ENCODE assay signal across 8 cellular contexts in genomic region chr15:78761475-78761874, GRCh38. TPM values are rescaled to one million over a fixed set of nuclear protein-coding genes. Genes with fewer than 3 reads are reported as not detected.
DNase-seq lines count a peak whose midpoint lies in the region; ATAC-seq and TF ChIP-seq lines count a peak whose summit lies in the region.
"Not testable (repeated sequence)": the region's sequence is repeated elsewhere in the genome, so short reads cannot be mapped to it uniquely, and the experiment has no call there.

No MANE protein-coding gene starts in this region.

- H3K9me3 ChIP-seq in CD4-positive, alpha-beta memory T cell (ENCODE audit: control insufficient read depth in 1 of 2, low read length in 2 of 2); adrenal gland (replicated peaks in 1 of 3): not testable (repeated sequence)

- not testable (repeated sequence) for TF ChIP-seq CTCF in activated CD8-positive, alpha-beta T cell treated with anti-CD3 and anti-CD28 coated beads for 36 hours (IDR thresholded peaks at IDR 0.05); adrenal gland (IDR thresholded peaks at IDR 0.05)

- peak; percentile 32 for ATAC-seq in HG03066 (IDR thresholded peaks at IDR 0.05; ENCODE audit: low read depth, unreplicated experiment)
- peak; percentile 86 for ATAC-seq in activated CD8-positive, alpha-beta T cell treated with anti-CD3 and anti-CD28 coated beads for 36 hours

- peak overlapping the region; percentile 32 to 74 (median 59) for H3K4me3 Mint-ChIP-seq in CD4-positive, alpha-beta memory T cell
- peak overlapping the region; percentile 19 for H3K4me3 Mint-ChIP-seq in activated CD8-positive, alpha-beta T cell treated with anti-CD3 and anti-CD28 coated beads for 36 hours

- TF ChIP-seq POLR2A in adrenal gland (IDR thresholded peaks at IDR 0.05), result not testable (repeated sequence)

- intact Hi-C loops in CD4-positive, alpha-beta memory T cell (cut with micrococcal nuclease), result not testable (repeated sequence)
- intact Hi-C loops in activated CD8-positive, alpha-beta T cell treated with anti-CD3 and anti-CD28 coated beads for 36 hours (cut with micrococcal nuclease), result loop anchor here (10.0 kb wide), 1 partner anchor 53 kb away; the partner anchor contains the start of gene ADAMTS7
- intact Hi-C loops in adrenal gland (cut with DNase I), result loop anchor here in 1 of 2 donors (10.0 kb wide), 1 partner anchor 53 kb away; the partner anchor contains the start of gene ADAMTS7

- not testable (repeated sequence) for H3K36me3 ChIP-seq in CD4-positive, alpha-beta memory T cell (ENCODE audit: insufficient read depth, low read length); adrenal gland (replicated peaks in 1 of 2)

- WGBS in adrenal gland, 4 donors, result 68 to 85% (median 81%) methylated on average over 5 to 9 of the region's 9 CpGs

- POLR2A ChIA-PET in CD4-positive, alpha-beta memory T cell (lab: Charles Lee; ENCODE audit: partially characterized antibody), result interaction anchor here (1.1 to 1.8 kb wide), 5 partner anchors 112 to 497 kb away, joined by 3 to 9 read pairs (median 7); partner anchors contain the start of genes DNAJA4, IREB2, MORF4L1 and PSMA4
- POLR2A ChIA-PET in activated CD8-positive, alpha-beta T cell treated with anti-CD3 and anti-CD28 coated beads for 36 hours (lab: Charles Lee), result interaction anchor here (0.9 kb wide), 1 partner anchor 437 kb away, joined by 3 read pairs; no protein-coding TSS in a partner anchor

- H3K4me1 Mint-ChIP-seq in CD4-positive, alpha-beta memory T cell, result peaks cover 6 to 37% (median 13%) of the 10 kb centered on the region in 4 donors
- H3K4me1 Mint-ChIP-seq in activated CD8-positive, alpha-beta T cell treated with anti-CD3 and anti-CD28 coated beads for 36 hours (ENCODE audit: low read depth), result peaks cover 31% of the 10 kb centered on the region

- H3K27me3 ChIP-seq in CD4-positive, alpha-beta memory T cell (ENCODE audit: insufficient read depth, low read length); adrenal gland: not testable (repeated sequence)

- peak; percentile 77 to 86 (median 80) for DNase-seq in CD4-positive, alpha-beta memory T cell
- DNase-seq in GM19240 (ENCODE audit: insufficient read length, low spot score), result peak; percentile 72
- DNase-seq in NK-92 treated with Interleukin-12 subunit alpha and Interleukin-12 subunit beta, amount 100 ng/mL, for 24 hours (lab: John Stamatoyannopoulos, UW), result peak; percentile 15
- peak; percentile 85 for DNase-seq in activated CD8-positive, alpha-beta T cell treated with anti-CD3 and anti-CD28 coated beads for 36 hours
- peak in 2 of 7 donors; percentile 20 to 35 for DNase-seq in adrenal gland
- DNase-seq in mesenteric fat pad (ENCODE audit: low spot score), result peak; percentile 74
- DNase-seq in stimulated activated CD4-positive, alpha-beta T cell treated with anti-CD3 and anti-CD28 coated beads, TNF-alpha, amount 100 ng/mL, for 48 hours (ENCODE audit: low read depth in 3 of 3), result peak in 2 of 3 donors; percentile 60 to 64

- peaks cover 16% of the 10 kb centered on the region for H3K4me1 ChIP-seq in CD4-positive, alpha-beta memory T cell (ENCODE audit: insufficient read depth, low read length)
- peaks cover 20 to 22% of the 10 kb centered on the region in 2 donors for H3K4me1 ChIP-seq in adrenal gland (replicated peaks in 1 of 2)

- peak overlapping the region in 1 of 2 donors; percentile 42 for H3K4me3 ChIP-seq in CD4-positive, alpha-beta memory T cell (ENCODE audit: low read length in 2 of 2)
- H3K4me3 ChIP-seq in adrenal gland, result not testable (repeated sequence)

- H3K27ac ChIP-seq in CD4-positive, alpha-beta memory T cell (ENCODE audit: low read depth, low read length), result peak overlapping the region; percentile 40
- H3K27ac ChIP-seq in adrenal gland, result peak overlapping the region in 3 of 5 donors; percentile 41 to 74 (median 57)

- H3K27ac Mint-ChIP-seq in CD4-positive, alpha-beta memory T cell, result peak overlapping the region; percentile 70 to 92 (median 87)
- peak overlapping the region; percentile 89 for H3K27ac Mint-ChIP-seq in activated CD8-positive, alpha-beta T cell treated with anti-CD3 and anti-CD28 coated beads for 36 hours

- CTCF ChIA-PET in CD4-positive, alpha-beta memory T cell (lab: Charles Lee; ENCODE audit: partially characterized antibody), result not testable (repeated sequence)
- CTCF ChIA-PET in activated CD8-positive, alpha-beta T cell treated with anti-CD3 and anti-CD28 coated beads for 36 hours (lab: Charles Lee), result interaction anchor here (0.7 to 0.9 kb wide), 3 partner anchors 9 to 21 kb away, joined by 3 read pairs; no protein-coding TSS in a partner anchor

- H3K36me3 Mint-ChIP-seq in CD4-positive, alpha-beta memory T cell; activated CD8-positive, alpha-beta T cell treated with anti-CD3 and anti-CD28 coated beads for 36 hours (ENCODE audit: low read depth): not testable (repeated sequence)

- not testable (repeated sequence) for H3K27me3 Mint-ChIP-seq in CD4-positive, alpha-beta memory T cell; activated CD8-positive, alpha-beta T cell treated with anti-CD3 and anti-CD28 coated beads for 36 hours

- H3K9me3 Mint-ChIP-seq in CD4-positive, alpha-beta memory T cell; activated CD8-positive, alpha-beta T cell treated with anti-CD3 and anti-CD28 coated beads for 36 hours: not testable (repeated sequence)

RNA-seq across cellular contexts. Expression of gene ADAMTS7, which starts 49.8 kb away (rescaled TPM):
- not detected for total RNA-seq in CD4-positive, alpha-beta memory T cell
- not detected for polyA plus RNA-seq in CD4-positive, alpha-beta memory T cell
- total RNA-seq in activated CD8-positive, alpha-beta T cell treated with anti-CD3 and anti-CD28 coated beads for 36 hours, result under 1 TPM; 0.23 to 0.60 TPM
- total RNA-seq in adrenal gland (10 to 100 TPM in 4 of 8 donors, 1 to 10 TPM in 4; 3.7 to 13.5 (median 10.0) TPM), mesenteric fat pad (13.2 TPM)
- 10 to 100 TPM in 2 of 3 donors, under 1 TPM in 1; 0.70 to 27.7 (median 15.4) TPM for polyA plus RNA-seq in adrenal gland
